ENCODE assay signal across 8 cellular contexts in the genomic region with DNA sequence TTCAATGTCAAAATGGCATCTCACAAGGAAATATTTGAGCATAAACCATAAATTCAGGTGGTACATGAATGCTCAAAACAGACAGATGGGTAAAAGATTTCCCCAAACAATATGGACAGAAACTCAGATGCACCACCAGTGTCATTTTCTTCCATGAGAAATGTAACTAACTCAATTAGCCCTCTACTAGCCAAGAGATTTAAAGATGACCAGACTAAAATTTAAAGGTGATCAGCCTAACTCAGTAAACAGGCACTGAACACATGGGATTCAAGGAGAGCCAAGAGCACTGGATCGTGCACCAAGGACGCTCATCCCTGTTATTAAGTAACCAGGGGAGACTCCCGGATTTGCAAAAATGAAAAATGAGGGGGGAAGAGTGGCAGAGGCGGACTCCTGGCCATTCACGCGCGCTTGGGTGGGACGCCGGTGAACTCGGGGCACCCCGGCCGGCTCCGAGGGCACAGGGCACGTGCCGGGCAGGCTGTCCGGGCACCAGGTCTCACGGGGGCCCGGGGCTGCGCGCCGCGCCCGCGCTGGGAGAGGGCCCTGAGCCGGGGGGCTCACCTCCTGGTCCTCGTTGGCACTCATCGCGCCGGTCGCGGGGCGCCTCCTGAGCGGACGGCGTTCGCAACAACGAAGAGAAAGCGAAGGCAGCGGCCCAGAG. TPM values are rescaled to one million over a fixed set of nuclear protein-coding genes. Genes with fewer than 3 reads are reported as not detected.
DNase-seq lines count a peak whose midpoint lies in the region; ATAC-seq and TF ChIP-seq lines count a peak whose summit lies in the region.

No MANE protein-coding gene starts in this region.

- ATAC-seq in GM18868 (IDR thresholded peaks at IDR 0.05; ENCODE audit: unreplicated experiment) (peak; percentile 29), HG03575 (IDR thresholded peaks at IDR 0.05; ENCODE audit: extremely low read depth, insufficient number of reproducible peaks, low FRiP score, unreplicated experiment) (peak; percentile 6), HG03280 (IDR thresholded peaks at IDR 0.05; ENCODE audit: unreplicated experiment) (no peak)

- peaks cover 5 to 32% (median 19%) of the 10 kb centered on the region in 4 donors for H3K4me1 ChIP-seq in transverse colon

- in situ Hi-C loops in transverse colon (cut with MboI; ENCODE audit: low pct_ligation_motif_present in 1 of 4, low pct_unique_long_range_greater_than_20kb in 1 of 4, low sequenced_read_pairs in 3 of 4): loop anchor here in 2 of 4 donors (10.0 to 25.0 kb wide), 2 partner anchors 154 to 196 kb away; partner anchors contain the start of gene ING2 (in 1 of the 2)

- TF ChIP-seq CTCF in epithelial cell of proximal tubule (conservative IDR thresholded peaks at IDR 0.05; ENCODE audit: low read depth, low read length): no peak
- no peak for TF ChIP-seq CTCF in transverse colon (IDR thresholded peaks at IDR 0.05)

- no peak for TF ChIP-seq EP300 in transverse colon (IDR thresholded peaks at IDR 0.05; ENCODE audit: low read depth)

- no peaks in the 10 kb centered on the region for H3K9me3 ChIP-seq in transverse colon

- peak overlapping the region; percentile 87 to 93 (median 92) for H3K27ac ChIP-seq in transverse colon

- DNase-seq in AG08395 (ENCODE audit: low spot score) (peak; percentile 24), epithelial cell of proximal tubule (ENCODE audit: low read depth) (no peak), myocyte (ENCODE audit: low read depth) (peak; percentile 34), transverse colon (peak; percentile 27)
- DNase-seq in activated CD4-positive, alpha-beta T cell treated with anti-CD3 and anti-CD28 coated beads, Interleukin-2, amount 50 U/mL, for 1 hour: peak; percentile 11

- no peaks in the 10 kb centered on the region for H3K27me3 ChIP-seq in transverse colon

- 0 to 1% methylated on average over 1 to 17 of the region's 39 CpGs for WGBS in transverse colon (ENCODE audit: low coverage in 1 of 2), 2 donors

- no peak for TF ChIP-seq POLR2A in transverse colon (IDR thresholded peaks at IDR 0.05)

- intact Hi-C loops in transverse colon (cut with DNase I; ENCODE audit: low total_unique reads): loop anchor here (2.0 kb wide), 1 partner anchor 154 kb away; the partner anchor contains the start of gene ING2

- H3K4me3 ChIP-seq in epithelial cell of proximal tubule (ENCODE audit: low read depth, low read length) (peak overlapping the region; percentile 69), transverse colon (peak overlapping the region; percentile 53 to 94 (median 88))

- H3K36me3 ChIP-seq in transverse colon: no peaks in the 10 kb centered on the region

RNA-seq across cellular contexts. Expression of gene RWDD4, which starts 0.5 kb away (rescaled TPM):
- 17.2 and 24.2 TPM in 2 replicates for total RNA-seq in epithelial cell of proximal tubule
- total RNA-seq in myocyte: 50.6 and 65.1 TPM in 2 replicates
- 14.7 TPM for polyA plus RNA-seq in myocyte (2012)
- total RNA-seq in transverse colon: 10 to 100 TPM in 2 of 4 donors, 1 to 10 TPM in 2; 4.1 to 16.9 (median 11.6) TPM

RNA-seq across cellular contexts. Expression of gene TRAPPC11, which starts 0.6 kb away (rescaled TPM):
- total RNA-seq in epithelial cell of proximal tubule (15.8 and 38.1 TPM in 2 replicates), myocyte (33.7 and 38.3 TPM in 2 replicates), transverse colon (10 to 100 TPM; 47.8 to 61.1 (median 52.1) TPM)
- polyA plus RNA-seq in myocyte (2012): 11.2 TPM
